In genomic region chr14:91182753-91183152, GRCh38 we compare ENCODE assay signal across 4 cellular contexts.
DNase-seq lines count a peak whose midpoint lies in the region; ATAC-seq, FAIRE-seq and TF ChIP-seq lines count a peak whose summit lies in the region.
"Not testable (repeated sequence)": the region's sequence is repeated elsewhere in the genome, so short reads cannot be mapped to it uniquely, and the experiment has no call there.

No MANE protein-coding gene starts in this region.

- H3K27me3 ChIP-seq in CD4-positive, CD25-positive, alpha-beta regulatory T cell (ENCODE audit: control insufficient read depth, insufficient read depth, low read length) = not testable (repeated sequence)

- H3K9me3 Mint-ChIP-seq in CD4-positive, CD25-positive, alpha-beta regulatory T cell; WTC11: not testable (repeated sequence)

- TF ChIP-seq CTCF in WTC11 (IDR thresholded peaks at IDR 0.05) = not testable (repeated sequence)

- not testable (repeated sequence) for H3K4me1 ChIP-seq in CD4-positive, CD25-positive, alpha-beta regulatory T cell (ENCODE audit: control insufficient read depth, insufficient read depth, low read length, poor library complexity, severe bottlenecking)

- POLR2A ChIA-PET in WTC11 (lab: Charles Lee) = not testable (repeated sequence)

- not testable (repeated sequence) for DNase-seq in CD4-positive, CD25-positive, alpha-beta regulatory T cell; WTC11 (ENCODE audit: low spot score); frontal cortex (ENCODE audit: low spot score in 2 of 2)

- H3K36me3 ChIP-seq in CD4-positive, CD25-positive, alpha-beta regulatory T cell (ENCODE audit: control insufficient read depth, insufficient read depth, low read length) = peaks cover 56% of the 10 kb centered on the region

- H3K27ac Mint-ChIP-seq in CD4-positive, CD25-positive, alpha-beta regulatory T cell = peak overlapping the region in 2 of 3 donors; percentile 49 to 76
- not testable (repeated sequence) for H3K27ac Mint-ChIP-seq in WTC11

- FAIRE-seq in A204.1 (lab: Jason Lieb, UNC) (peak; percentile 14), frontal cortex (lab: Jason Lieb, UNC) (peak; percentile 61)

- CTCF ChIA-PET in WTC11 (lab: Charles Lee) = interaction anchor here (3.7 kb wide), 1 partner anchor 9 kb away, joined by 23 read pairs; no protein-coding TSS in a partner anchor

- not testable (repeated sequence) for ATAC-seq in CD4-positive, CD25-positive, alpha-beta regulatory T cell (ENCODE audit: low read depth in 2 of 2); WTC11

- H3K36me3 Mint-ChIP-seq in CD4-positive, CD25-positive, alpha-beta regulatory T cell = peaks cover 28% of the 10 kb centered on the region
- H3K36me3 Mint-ChIP-seq in WTC11 = not testable (repeated sequence)

- H3K27ac ChIP-seq in CD4-positive, CD25-positive, alpha-beta regulatory T cell (ENCODE audit: insufficient read depth, low read length, poor library complexity, severe bottlenecking) = not testable (repeated sequence)

- not testable (repeated sequence) for H3K27me3 Mint-ChIP-seq in CD4-positive, CD25-positive, alpha-beta regulatory T cell; WTC11 (ENCODE audit: low read depth)

- H3K4me1 Mint-ChIP-seq in CD4-positive, CD25-positive, alpha-beta regulatory T cell; WTC11: not testable (repeated sequence)

- not testable (repeated sequence) for H3K4me3 Mint-ChIP-seq in CD4-positive, CD25-positive, alpha-beta regulatory T cell; WTC11

- not testable (repeated sequence) for H3K4me3 ChIP-seq in CD4-positive, CD25-positive, alpha-beta regulatory T cell (ENCODE audit: low read depth, low read length)

- not testable (repeated sequence) for H3K9me3 ChIP-seq in CD4-positive, CD25-positive, alpha-beta regulatory T cell (ENCODE audit: control insufficient read depth in 2 of 2, low read length in 2 of 2)

TF ChIP-seq in WTC11, 78 proteins besides CTCF, POLR2A, EP300 and RAD21:
- peak; percentile 100 for TF ChIP-seq HMGA2 (CRISPR knock-in tag; IDR thresholded peaks at IDR 0.05)
